Comparison of ENCODE assay signal across 9 cellular contexts in the genomic region with DNA sequence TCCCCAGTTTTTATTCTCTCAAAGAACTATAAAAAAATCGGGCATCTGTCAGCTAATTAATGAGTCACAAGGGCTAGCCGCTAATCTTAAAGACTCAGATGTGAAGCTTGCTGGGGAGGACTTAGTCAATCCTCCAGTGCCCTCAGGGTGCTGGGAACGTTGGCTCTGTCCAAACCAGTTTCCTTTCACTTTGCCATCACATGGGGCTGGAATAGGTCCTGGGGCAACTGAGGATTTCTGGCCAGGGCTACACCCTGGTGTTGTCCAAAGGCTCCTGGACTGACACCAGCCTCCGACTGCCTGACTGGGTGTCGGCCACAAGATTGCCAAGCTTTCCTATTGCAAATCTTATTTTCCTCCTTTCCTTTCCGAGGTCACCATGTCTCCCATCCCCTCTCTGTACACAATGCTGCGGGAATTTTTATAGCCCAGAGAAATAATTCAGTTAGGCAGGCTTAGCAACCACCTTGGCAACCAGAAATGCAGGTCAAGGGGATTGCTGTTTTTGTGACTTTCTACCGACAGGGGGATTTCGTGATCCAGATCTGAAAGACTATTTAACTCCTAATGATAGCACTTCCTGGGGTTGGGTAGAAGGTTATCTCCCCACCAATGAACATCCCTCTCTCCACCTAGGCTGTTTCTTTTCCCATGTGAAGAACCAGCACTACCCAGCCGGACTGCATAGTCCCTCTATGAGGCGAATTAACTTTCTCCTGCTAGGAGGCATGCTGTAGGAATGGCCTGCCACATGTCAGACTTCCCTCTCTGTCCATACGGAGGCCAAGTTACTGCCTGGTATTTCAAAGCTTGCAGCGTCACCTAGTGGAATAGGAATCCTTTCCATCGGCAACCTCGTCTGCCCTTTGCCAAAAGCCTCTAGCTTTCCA. TPM values are rescaled to one million over a fixed set of nuclear protein-coding genes. Genes with fewer than 3 reads are reported as not detected.
A peak's percentile ranks its signal among the peaks of the same experiment; 100 is the strongest.
DNase-seq lines count a peak whose midpoint lies in the region; ATAC-seq and TF ChIP-seq lines count a peak whose summit lies in the region.
"Had no signal": no experiment of that assay in that cellular context is flagged by ENCODE, and none has a peak within 500 bp of the region (broad histone marks: within the 10 kb centered on the region; RNA-seq: fewer than 3 reads in every experiment).

No MANE protein-coding gene starts in this region.

- H2BK5ac ChIP-seq in mesenchymal stem cell (ENCODE audit: low read depth, low read length, poor library complexity, severe bottlenecking), result no peak overlapping the region

- peaks cover 3% of the 10 kb centered on the region for H3K4me1 ChIP-seq in mesenchymal stem cell (ENCODE audit: control insufficient read depth, insufficient read depth, low read depth, low read length)

- no peaks in the 10 kb centered on the region for H3K36me3 ChIP-seq in mesenchymal stem cell (ENCODE audit: control insufficient read depth in 1 of 2, insufficient read depth in 2 of 2, low read depth in 1 of 2, low read length in 2 of 2)

- H4K8ac ChIP-seq in mesenchymal stem cell (ENCODE audit: low read length), result no peak overlapping the region

- no peak overlapping the region for H4K91ac ChIP-seq in mesenchymal stem cell (ENCODE audit: low read length)

- TF ChIP-seq CTCF in AG04450 (IDR thresholded peaks at IDR 0.05; ENCODE audit: low read depth, low read length) (peak; percentile 38; the same call in 1 of the 2 replicates), choroid plexus epithelial cell (conservative IDR thresholded peaks at IDR 0.05; ENCODE audit: low read depth, low read length) (peak; percentile 53)

- no peak overlapping the region for H2BK15ac ChIP-seq in mesenchymal stem cell (ENCODE audit: low read depth, poor library complexity, severe bottlenecking)

- POLR2A ChIA-PET in AG04450 (lab: Yijun Ruan, JAX), result interaction anchor here (1.0 kb wide), 1 partner anchor 98 kb away, joined by 5 read pairs; a partner anchor contains a TSS

- H3K4ac ChIP-seq in mesenchymal stem cell (ENCODE audit: low read depth in 1 of 2, low read length in 2 of 2), result no peak overlapping the region

- DNase-seq in AG04450 (ENCODE audit: low read depth, low spot score) (no peak), M059J (ENCODE audit: low read depth) (peak; percentile 100), choroid plexus epithelial cell (ENCODE audit: low read depth) (peak; percentile 63), mesenchymal stem cell (peak; percentile 77), activated gamma-delta T cell (lab: John Stamatoyannopoulos, UW) (no peak), T-helper 2 cell (no peak), SKM-1 treated with dmso at 0.1 percent for 144 hours (lab: John Stamatoyannopoulos, UW; ENCODE audit: unreplicated experiment) (no peak)

- no peak for ATAC-seq in GM21423 (IDR thresholded peaks at IDR 0.05; ENCODE audit: unreplicated experiment)

- WGBS in mesenchymal stem cell, result 78% methylated on average over 13 of the region's 15 CpGs

- H3K27me3 ChIP-seq in AG04450 (ENCODE audit: control insufficient read depth, insufficient read depth, low read length) (no peaks in the 10 kb centered on the region), mesenchymal stem cell (ENCODE audit: control insufficient read depth in 1 of 2, insufficient read depth in 1 of 2, low read length in 2 of 2) (no peaks in the 10 kb centered on the region)

- no peak overlapping the region for H2BK120ac ChIP-seq in mesenchymal stem cell (ENCODE audit: low read depth, low read length)

- H3K27ac ChIP-seq in AG04450 (ENCODE audit: low read depth, low read length), result peak overlapping the region; percentile 62
- no peak overlapping the region for H3K27ac ChIP-seq in mesenchymal stem cell (ENCODE audit: low read length, poor library complexity, severe bottlenecking)
- H3K27ac ChIP-seq: KMS-11 had no signal

- peak overlapping the region; percentile 89 for H3K9ac ChIP-seq in mesenchymal stem cell (ENCODE audit: low read length)
- H3K9ac ChIP-seq: KMS-11 had no signal

- no peak overlapping the region for H2AK5ac ChIP-seq in mesenchymal stem cell (ENCODE audit: low read length, severe bottlenecking)

- peaks cover 16% of the 10 kb centered on the region for H3K9me3 ChIP-seq in AG04450 (ENCODE audit: control insufficient read depth, insufficient read depth, low read length)
- H3K9me3 ChIP-seq in mesenchymal stem cell (ENCODE audit: control insufficient read depth, low read length), result no peaks in the 10 kb centered on the region

- no peak overlapping the region for H3K23ac ChIP-seq in mesenchymal stem cell (ENCODE audit: low read length in 2 of 2)

- no peak overlapping the region for H3K14ac ChIP-seq in mesenchymal stem cell (ENCODE audit: low read length in 2 of 2)

- H3K79me1 ChIP-seq in mesenchymal stem cell (replicated peaks; ENCODE audit: low read length, poor library complexity, severe bottlenecking), result no peaks in the 10 kb centered on the region

- H2BK12ac ChIP-seq in mesenchymal stem cell (ENCODE audit: low read length in 2 of 2), result no peak overlapping the region

- no peak overlapping the region for H3K4me2 ChIP-seq in mesenchymal stem cell (ENCODE audit: low read length, poor library complexity, severe bottlenecking)
- H3K4me2 ChIP-seq: KMS-11 had no signal

- H2AFZ ChIP-seq in mesenchymal stem cell (ENCODE audit: low read depth, low read length), result no peak overlapping the region

- H3K18ac ChIP-seq in mesenchymal stem cell (ENCODE audit: low read depth in 1 of 2, low read length in 2 of 2), result peak overlapping the region in 1 of 2 experiments; percentile 24

- H3K4me3 ChIP-seq in AG04450 (ENCODE audit: low read depth, low read length), result no peak overlapping the region
- no peak overlapping the region for H3K4me3 ChIP-seq in choroid plexus epithelial cell (ENCODE audit: low read depth, low read length)
- peak overlapping the region in 1 of 2 experiments; percentile 72 for H3K4me3 ChIP-seq in mesenchymal stem cell (ENCODE audit: insufficient read depth in 1 of 2, low read depth in 1 of 2, low read length in 2 of 2)

- CTCF ChIA-PET in AG04450 (lab: Charles Lee), result interaction anchor here (0.6 to 1.4 kb wide), 5 partner anchors 10 to 168 kb away, joined by 3 to 4 read pairs (median 4); no protein-coding TSS in a partner anchor

RNA-seq across cellular contexts. Expression of a gene that starts 29.9 kb away (rescaled TPM):
- polyA plus RNA-seq in AG04450 (2011; rRNA removed), result 25.0 and 37.3 TPM in 2 replicates
- polyA minus RNA-seq in AG04450 (2011; rRNA and poly(A)+ RNA removed), result 9.0 and 12.5 TPM in 2 replicates
- total RNA-seq in M059J (2014; rRNA removed; shearing (Covaris generic)), result 28.4 and 40.2 TPM in 2 replicates
- polyA plus RNA-seq in mesenchymal stem cell (2013, experiment 1 of 2), result 22.5 TPM
- polyA plus RNA-seq in mesenchymal stem cell (2013, experiment 2 of 2), result 24.9 TPM

Comparison
In these comparisons a context has a peak if more than half of its experiments do, and no peak if none do; other contexts are left out.
1. DNase-seq: peak in M059J (single experiment), choroid plexus epithelial cell (single experiment) and mesenchymal stem cell (single experiment); none in AG04450 (single experiment), activated gamma-delta T cell (single experiment), T-helper 2 cell (0 of 5) and SKM-1 treated with dmso at 0.1 percent for 144 hours (single experiment).